1 cellular context compared by ENCODE assay signal in genomic region chr14:22556021-22556989, GRCh38.
TF ChIP-seq lines count a peak whose summit lies in the region.

No MANE protein-coding gene starts in this region.

TF ChIP-seq in GM12878, 131 proteins besides CTCF, POLR2A, EP300 and RAD21 (continued from another document and continues in another):
- peak; percentile 94 for TF ChIP-seq HDGF (IDR thresholded peaks at IDR 0.05)
- peak; percentile 100 for TF ChIP-seq NBN (IDR thresholded peaks at IDR 0.05)
- TF ChIP-seq SREBF2 (IDR thresholded peaks at IDR 0.05; ENCODE audit: low read length): peak; percentile 48; the same call in 1 of the 2 replicates
- TF ChIP-seq IKZF1 (conservative IDR thresholded peaks at IDR 0.05): peak; percentile 100
- TF ChIP-seq SREBF1 (IDR thresholded peaks at IDR 0.05; ENCODE audit: low read length): peak; percentile 77
- no peak for TF ChIP-seq CEBPB (IDR thresholded peaks at IDR 0.05; ENCODE audit: borderline replicate concordance in 1 of 2, low read depth in 2 of 2, low read length in 2 of 2)
- TF ChIP-seq HDAC2 (IDR thresholded peaks at IDR 0.05): no peak
- TF ChIP-seq LARP7 (IDR thresholded peaks at IDR 0.05): 0 out of 2 replicates have a peak, but pooled peaks have one; percentile 74
- peak; percentile 99 for TF ChIP-seq DPF2 (IDR thresholded peaks at IDR 0.05)
- no peak for TF ChIP-seq PAX8 (IDR thresholded peaks at IDR 0.05)
- no peak for TF ChIP-seq HCFC1 (IDR thresholded peaks at IDR 0.05; ENCODE audit: low read length)
- TF ChIP-seq STAT1 (conservative IDR thresholded peaks at IDR 0.05): no peak
- TF ChIP-seq SMAD5 (IDR thresholded peaks at IDR 0.05; ENCODE audit: low read depth): peak; percentile 86
- peak; percentile 93 for TF ChIP-seq RAD51 (IDR thresholded peaks at IDR 0.05)
- no peak for TF ChIP-seq HDAC6 (IDR thresholded peaks at IDR 0.05; ENCODE audit: unreplicated experiment)
- TF ChIP-seq RELA (IDR thresholded peaks at IDR 0.05; ENCODE audit: borderline replicate concordance, partially characterized antibody): peak; percentile 97
- TF ChIP-seq ESRRA (IDR thresholded peaks at IDR 0.05; ENCODE audit: low read length): peak; percentile 58
- peak; percentile 100 for TF ChIP-seq BHLHE40 (IDR thresholded peaks at IDR 0.05; ENCODE audit: borderline replicate concordance in 1 of 2, low read depth in 2 of 2, low read length in 1 of 2)
- peak; percentile 99 for TF ChIP-seq TCF7 (IDR thresholded peaks at IDR 0.05; ENCODE audit: borderline replicate concordance)
- peak; percentile 96 for TF ChIP-seq MEF2B (IDR thresholded peaks at IDR 0.05; ENCODE audit: partially characterized antibody, poor library complexity, severe bottlenecking)
- peak; percentile 92 for TF ChIP-seq BACH1 (IDR thresholded peaks at IDR 0.05; ENCODE audit: borderline replicate concordance)
- no peak for TF ChIP-seq KAT2A (conservative IDR thresholded peaks at IDR 0.05; ENCODE audit: control insufficient read depth, low read depth, low read length)
- TF ChIP-seq E2F8 (IDR thresholded peaks at IDR 0.05; ENCODE audit: low read depth, partially characterized antibody): peak; percentile 87
- peak; percentile 96 for TF ChIP-seq SPI1 (IDR thresholded peaks at IDR 0.05; ENCODE audit: borderline replicate concordance, insufficient read depth, low read depth, low read length)
- TF ChIP-seq YY1 (IDR thresholded peaks at IDR 0.05; ENCODE audit: low read depth, low read length): no peak; the same call in none of the 2 replicates
- TF ChIP-seq MXI1 (IDR thresholded peaks at IDR 0.05; ENCODE audit: low read depth, low read length): peak; percentile 96
- TF ChIP-seq WRNIP1 (IDR thresholded peaks at IDR 0.05; ENCODE audit: borderline replicate concordance, low read depth, low read length): no peak; the same call in 1 of the 2 replicates
- no peak for TF ChIP-seq PML (IDR thresholded peaks at IDR 0.05; ENCODE audit: low read length)
- peak; percentile 92 for TF ChIP-seq POU2F2 (IDR thresholded peaks at IDR 0.05; ENCODE audit: borderline replicate concordance, low read depth, low read length)
- peak; percentile 98 for TF ChIP-seq BCL3 (IDR thresholded peaks at IDR 0.05; ENCODE audit: borderline replicate concordance, insufficient read depth, low read depth, low read length, poor library complexity, severe bottlenecking)
- TF ChIP-seq NRF1 (conservative IDR thresholded peaks at IDR 0.05; ENCODE audit: low read depth, low read length): no peak
- TF ChIP-seq, protein P1, sequence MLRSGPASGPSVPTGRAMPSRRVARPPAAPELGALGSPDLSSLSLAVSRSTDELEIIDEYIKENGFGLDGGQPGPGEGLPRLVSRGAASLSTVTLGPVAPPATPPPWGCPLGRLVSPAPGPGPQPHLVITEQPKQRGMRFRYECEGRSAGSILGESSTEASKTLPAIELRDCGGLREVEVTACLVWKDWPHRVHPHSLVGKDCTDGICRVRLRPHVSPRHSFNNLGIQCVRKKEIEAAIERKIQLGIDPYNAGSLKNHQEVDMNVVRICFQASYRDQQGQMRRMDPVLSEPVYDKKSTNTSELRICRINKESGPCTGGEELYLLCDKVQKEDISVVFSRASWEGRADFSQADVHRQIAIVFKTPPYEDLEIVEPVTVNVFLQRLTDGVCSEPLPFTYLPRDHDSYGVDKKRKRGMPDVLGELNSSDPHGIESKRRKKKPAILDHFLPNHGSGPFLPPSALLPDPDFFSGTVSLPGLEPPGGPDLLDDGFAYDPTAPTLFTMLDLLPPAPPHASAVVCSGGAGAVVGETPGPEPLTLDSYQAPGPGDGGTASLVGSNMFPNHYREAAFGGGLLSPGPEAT (IDR thresholded peaks at IDR 0.05; ENCODE audit: low read depth): peak; percentile 98
- TF ChIP-seq ZNF274 (IDR thresholded peaks at IDR 0.05; ENCODE audit: insufficient read depth, insufficient read length): no peak
- TF ChIP-seq ATF7 (IDR thresholded peaks at IDR 0.05; ENCODE audit: low read depth): peak; percentile 100
- TF ChIP-seq ZZZ3 (IDR thresholded peaks at IDR 0.05; ENCODE audit: control insufficient read depth, insufficient read length, low read depth): no peak
- TF ChIP-seq ATF2 (IDR thresholded peaks at IDR 0.05; ENCODE audit: low read length): no peak
- TF ChIP-seq, protein P2, sequence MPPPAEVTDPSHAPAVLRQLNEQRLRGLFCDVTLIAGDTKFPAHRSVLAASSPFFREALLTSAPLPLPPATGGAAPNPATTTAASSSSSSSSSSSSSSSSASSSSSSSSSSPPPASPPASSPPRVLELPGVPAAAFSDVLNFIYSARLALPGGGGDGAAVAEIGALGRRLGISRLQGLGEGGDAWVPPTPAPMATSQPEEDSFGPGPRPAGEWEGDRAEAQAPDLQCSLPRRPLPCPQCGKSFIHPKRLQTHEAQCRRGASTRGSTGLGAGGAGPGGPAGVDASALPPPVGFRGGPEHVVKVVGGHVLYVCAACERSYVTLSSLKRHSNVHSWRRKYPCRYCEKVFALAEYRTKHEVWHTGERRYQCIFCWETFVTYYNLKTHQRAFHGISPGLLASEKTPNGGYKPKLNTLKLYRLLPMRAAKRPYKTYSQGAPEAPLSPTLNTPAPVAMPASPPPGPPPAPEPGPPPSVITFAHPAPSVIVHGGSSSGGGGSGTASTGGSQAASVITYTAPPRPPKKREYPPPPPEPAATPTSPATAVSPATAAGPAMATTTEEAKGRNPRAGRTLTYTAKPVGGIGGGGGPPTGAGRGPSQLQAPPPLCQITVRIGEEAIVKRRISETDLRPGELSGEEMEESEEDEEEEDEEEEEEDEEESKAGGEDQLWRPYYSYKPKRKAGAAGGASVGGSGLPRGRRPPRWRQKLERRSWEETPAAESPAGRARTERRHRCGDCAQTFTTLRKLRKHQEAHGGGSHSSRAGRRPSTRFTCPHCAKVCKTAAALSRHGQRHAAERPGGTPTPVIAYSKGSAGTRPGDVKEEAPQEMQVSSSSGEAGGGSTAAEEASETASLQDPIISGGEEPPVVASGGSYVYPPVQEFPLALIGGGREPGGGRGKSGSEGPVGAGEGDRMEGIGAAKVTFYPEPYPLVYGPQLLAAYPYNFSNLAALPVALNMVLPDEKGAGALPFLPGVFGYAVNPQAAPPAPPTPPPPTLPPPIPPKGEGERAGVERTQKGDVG (CRISPR knock-in tag; IDR thresholded peaks at IDR 0.05): peak; percentile 90
- no peak for TF ChIP-seq CHD4 (IDR thresholded peaks at IDR 0.05)
- TF ChIP-seq, protein P3, sequence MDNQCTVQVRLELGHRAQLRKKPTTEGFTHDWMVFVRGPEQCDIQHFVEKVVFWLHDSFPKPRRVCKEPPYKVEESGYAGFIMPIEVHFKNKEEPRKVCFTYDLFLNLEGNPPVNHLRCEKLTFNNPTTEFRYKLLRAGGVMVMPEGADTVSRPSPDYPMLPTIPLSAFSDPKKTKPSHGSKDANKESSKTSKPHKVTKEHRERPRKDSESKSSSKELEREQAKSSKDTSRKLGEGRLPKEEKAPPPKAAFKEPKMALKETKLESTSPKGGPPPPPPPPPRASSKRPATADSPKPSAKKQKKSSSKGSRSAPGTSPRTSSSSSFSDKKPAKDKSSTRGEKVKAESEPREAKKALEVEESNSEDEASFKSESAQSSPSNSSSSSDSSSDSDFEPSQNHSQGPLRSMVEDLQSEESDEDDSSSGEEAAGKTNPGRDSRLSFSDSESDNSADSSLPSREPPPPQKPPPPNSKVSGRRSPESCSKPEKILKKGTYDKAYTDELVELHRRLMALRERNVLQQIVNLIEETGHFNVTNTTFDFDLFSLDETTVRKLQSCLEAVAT (IDR thresholded peaks at IDR 0.05): peak; percentile 98
- no peak for TF ChIP-seq MYC (IDR thresholded peaks at IDR 0.05; ENCODE audit: insufficient read depth, insufficient read length, insufficient replicate concordance, low read length, severe bottlenecking)
- TF ChIP-seq, protein P4, sequence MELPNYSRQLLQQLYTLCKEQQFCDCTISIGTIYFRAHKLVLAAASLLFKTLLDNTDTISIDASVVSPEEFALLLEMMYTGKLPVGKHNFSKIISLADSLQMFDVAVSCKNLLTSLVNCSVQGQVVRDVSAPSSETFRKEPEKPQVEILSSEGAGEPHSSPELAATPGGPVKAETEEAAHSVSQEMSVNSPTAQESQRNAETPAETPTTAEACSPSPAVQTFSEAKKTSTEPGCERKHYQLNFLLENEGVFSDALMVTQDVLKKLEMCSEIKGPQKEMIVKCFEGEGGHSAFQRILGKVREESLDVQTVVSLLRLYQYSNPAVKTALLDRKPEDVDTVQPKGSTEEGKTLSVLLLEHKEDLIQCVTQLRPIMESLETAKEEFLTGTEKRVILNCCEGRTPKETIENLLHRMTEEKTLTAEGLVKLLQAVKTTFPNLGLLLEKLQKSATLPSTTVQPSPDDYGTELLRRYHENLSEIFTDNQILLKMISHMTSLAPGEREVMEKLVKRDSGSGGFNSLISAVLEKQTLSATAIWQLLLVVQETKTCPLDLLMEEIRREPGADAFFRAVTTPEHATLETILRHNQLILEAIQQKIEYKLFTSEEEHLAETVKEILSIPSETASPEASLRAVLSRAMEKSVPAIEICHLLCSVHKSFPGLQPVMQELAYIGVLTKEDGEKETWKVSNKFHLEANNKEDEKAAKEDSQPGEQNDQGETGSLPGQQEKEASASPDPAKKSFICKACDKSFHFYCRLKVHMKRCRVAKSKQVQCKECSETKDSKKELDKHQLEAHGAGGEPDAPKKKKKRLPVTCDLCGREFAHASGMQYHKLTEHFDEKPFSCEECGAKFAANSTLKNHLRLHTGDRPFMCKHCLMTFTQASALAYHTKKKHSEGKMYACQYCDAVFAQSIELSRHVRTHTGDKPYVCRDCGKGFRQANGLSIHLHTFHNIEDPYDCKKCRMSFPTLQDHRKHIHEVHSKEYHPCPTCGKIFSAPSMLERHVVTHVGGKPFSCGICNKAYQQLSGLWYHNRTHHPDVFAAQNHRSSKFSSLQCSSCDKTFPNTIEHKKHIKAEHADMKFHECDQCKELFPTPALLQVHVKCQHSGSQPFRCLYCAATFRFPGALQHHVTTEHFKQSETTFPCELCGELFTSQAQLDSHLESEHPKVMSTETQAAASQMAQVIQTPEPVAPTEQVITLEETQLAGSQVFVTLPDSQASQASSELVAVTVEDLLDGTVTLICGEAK (IDR thresholded peaks at IDR 0.05; ENCODE audit: borderline replicate concordance): peak; percentile 78; the same call in 1 of the 2 replicates
- no peak for TF ChIP-seq FOS (IDR thresholded peaks at IDR 0.05; ENCODE audit: borderline replicate concordance, extremely low read depth, insufficient read length)
- TF ChIP-seq ZNF24 (IDR thresholded peaks at IDR 0.05): peak; percentile 84; the same call in 1 of the 2 replicates
- peak; percentile 32; the same call in 1 of the 2 replicates for TF ChIP-seq SIN3A (IDR thresholded peaks at IDR 0.05; ENCODE audit: low read depth, low read length)
- TF ChIP-seq BMI1 (IDR thresholded peaks at IDR 0.05; ENCODE audit: borderline replicate concordance): peak; percentile 91
- 0 out of 4 replicates have a peak, but pooled peaks of 1 of the 2 experiments have one; percentile 63 for TF ChIP-seq SRF (IDR thresholded peaks at IDR 0.05; ENCODE audit: low read depth in 2 of 2, low read length in 2 of 2)
- peak; percentile 92 for TF ChIP-seq JUNB (IDR thresholded peaks at IDR 0.05)
- TF ChIP-seq FOXM1 (IDR thresholded peaks at IDR 0.05; ENCODE audit: low read depth, low read length): no peak
- TF ChIP-seq RBBP5 (conservative IDR thresholded peaks at IDR 0.05): no peak
- TF ChIP-seq MYB (IDR thresholded peaks at IDR 0.05; ENCODE audit: borderline replicate concordance, low read depth, low read length): peak; percentile 98
- peak; percentile 98 for TF ChIP-seq MEF2A (IDR thresholded peaks at IDR 0.05; ENCODE audit: insufficient read depth, low read depth, low read length)
- TF ChIP-seq ASH2L (IDR thresholded peaks at IDR 0.05; ENCODE audit: borderline replicate concordance, low read depth): peak; percentile 71; the same call in 1 of the 2 replicates
- peak; percentile 94 for TF ChIP-seq CHD2 (IDR thresholded peaks at IDR 0.05; ENCODE audit: borderline replicate concordance, low read depth, low read length)
